In the genomic region with DNA sequence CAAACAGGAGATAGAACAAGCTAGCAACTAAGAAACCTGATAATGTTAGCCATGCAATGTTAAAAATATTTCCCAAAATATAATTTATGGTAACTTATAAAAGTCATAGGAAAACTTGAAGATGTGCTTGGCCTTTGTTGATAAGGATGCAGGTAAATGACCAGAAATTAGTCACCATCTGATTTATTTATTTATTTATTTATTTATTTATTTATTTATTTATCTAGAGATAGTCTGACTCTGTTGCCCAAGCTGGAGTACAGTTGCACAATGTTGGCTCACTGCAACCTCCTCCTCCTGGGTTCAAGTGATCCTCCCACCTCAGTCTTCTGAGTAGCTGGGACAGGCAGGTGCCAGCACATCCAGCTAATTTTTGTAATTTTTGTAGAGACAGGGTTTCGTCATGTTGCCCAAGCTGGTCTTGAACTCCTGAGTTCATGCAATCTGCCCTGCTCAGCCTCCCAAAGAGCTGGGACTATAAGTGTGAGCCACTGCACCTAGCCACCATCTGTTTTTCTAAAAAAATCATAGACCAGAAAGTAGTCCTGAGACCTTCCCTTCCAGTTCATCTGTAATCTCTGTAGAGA, we compare ENCODE assay signal across 27 cellular contexts.
"Had no signal": no experiment of that assay in that cellular context is flagged by ENCODE, and none has a peak within 500 bp of the region (broad histone marks: within the 10 kb centered on the region; RNA-seq: fewer than 3 reads in every experiment).

No MANE protein-coding gene starts in this region.

- H2AFZ ChIP-seq: hepatocyte had no signal

- H3K27me3 ChIP-seq: colonic mucosa, gastroesophageal sphincter, hepatocyte had no signal

- DNase-seq: colonic mucosa; cortex of kidney; effector CD8-positive, alpha-beta T cell; effector memory CD8-positive, alpha-beta T cell; endodermal cell; erythroblast; esophagus squamous epithelium; foreskin keratinocyte; heart left ventricle; hypothalamus; immature natural killer cell; islet precursor cell; kidney; kidney glomerular epithelial cell; left colon; left ventricle myocardium inferior; lower lobe of right lung; mesenchymal stem cell; mucosa of descending colon; naive B cell had no signal

- H3K4me2 ChIP-seq: hepatocyte had no signal

- ATAC-seq: effector memory CD8-positive, alpha-beta T cell; esophagus mucosa; foreskin keratinocyte; gastroesophageal sphincter; heart left ventricle; left colon; left lobe of liver; lower lobe of right lung; mucosa of descending colon had no signal

- H3K4me3 ChIP-seq: colonic mucosa, esophagus squamous epithelium, gastroesophageal sphincter, heart left ventricle, hepatocyte, left ventricle myocardium inferior, lower lobe of right lung, mucosa of descending colon had no signal

- FAIRE-seq: endometrium, frontal cortex, kidney had no signal

- H3K4me1 ChIP-seq: colonic mucosa, esophagus squamous epithelium, foreskin keratinocyte, gastroesophageal sphincter, heart left ventricle, left ventricle myocardium inferior, lower lobe of right lung had no signal

- H3K9me3 ChIP-seq: colonic mucosa, esophagus squamous epithelium, gastroesophageal sphincter, heart left ventricle, left ventricle myocardium inferior, lower lobe of right lung, mucosa of descending colon had no signal

- H3K27ac ChIP-seq: colonic mucosa, epithelial cell of prostate, esophagus squamous epithelium, foreskin keratinocyte, gastroesophageal sphincter, heart left ventricle, hepatocyte, left ventricle myocardium inferior, lower lobe of right lung had no signal

- H3K79me2 ChIP-seq: hepatocyte had no signal

- H3K36me3 ChIP-seq: colonic mucosa, esophagus squamous epithelium, gastroesophageal sphincter, heart left ventricle, left ventricle myocardium inferior, lower lobe of right lung had no signal
